27 cellular contexts compared by ENCODE assay signal in the genomic region with DNA sequence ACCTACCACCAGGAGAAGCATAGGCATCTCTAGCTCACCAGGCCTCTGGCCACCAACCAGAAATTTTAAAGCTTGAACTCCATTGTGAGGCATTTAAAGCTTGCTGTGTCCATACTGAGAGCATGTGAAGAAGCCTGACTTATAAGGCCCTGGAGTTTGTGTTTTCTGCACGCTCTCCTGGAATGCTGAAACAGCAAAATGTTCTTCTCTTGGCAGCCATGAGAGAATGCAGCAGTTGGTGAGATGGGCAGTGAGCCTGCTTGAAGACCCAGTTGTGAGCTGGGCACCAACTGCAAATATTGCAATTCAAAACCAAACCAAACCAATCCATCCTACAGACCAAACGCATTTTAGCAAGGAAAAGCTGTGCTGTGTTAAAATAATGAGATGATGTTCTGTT.
DNase-seq lines count a peak whose midpoint lies in the region; ATAC-seq, FAIRE-seq and TF ChIP-seq lines count a peak whose summit lies in the region.
"Had no signal": no experiment of that assay in that cellular context is flagged by ENCODE, and none has a peak within 500 bp of the region (broad histone marks: within the 10 kb centered on the region; RNA-seq: fewer than 3 reads in every experiment).

No MANE protein-coding gene starts in this region.

- CTCF ChIA-PET in A549 (lab: Yijun Ruan, JAX) (interaction anchor here (1.0 kb wide), 1 partner anchor 194 kb away, joined by 4 read pairs; no protein-coding TSS in a partner anchor), MCF 10A (lab: Yijun Ruan, JAX) (interaction anchor here (1.2 to 2.0 kb wide), 2 partner anchors 12 to 109 kb away, joined by 5 to 8 read pairs; no protein-coding TSS in a partner anchor)

- no peaks in the 10 kb centered on the region for H3K79me2 ChIP-seq in hepatocyte

- H3K27me3 Mint-ChIP-seq in neural crest cell (ENCODE audit: low read depth), result peaks cover 13% of the 10 kb centered on the region
- H3K27me3 Mint-ChIP-seq in MCF 10A (ENCODE audit: insufficient read depth, unreplicated experiment), result no peaks in the 10 kb centered on the region
- H3K27me3 Mint-ChIP-seq: CD4-positive, alpha-beta T cell had no signal

- TF ChIP-seq POLR2A in A549 (IDR thresholded peaks at IDR 0.05; ENCODE audit: low read length) (no peak), body of pancreas (IDR thresholded peaks at IDR 0.05) (no peak)

- TF ChIP-seq RAD21 in A549 (conservative IDR thresholded peaks at IDR 0.05 in 1 of 2, IDR thresholded peaks at IDR 0.05 in 1 of 2), result no peak

- POLR2A ChIA-PET in A549 (lab: Yijun Ruan, JAX) (no interaction called here), MCF 10A (lab: Yijun Ruan, JAX) (interaction anchor here (1.3 kb wide), 1 partner anchor 12 kb away, joined by 4 read pairs; no protein-coding TSS in a partner anchor)

- H3K4me3 ChIP-seq in A549 (no peak overlapping the region), hepatocyte (no peak overlapping the region), body of pancreas (no peak overlapping the region)
- H3K4me3 ChIP-seq: BLaER1, MG63, SJCRH30 had no signal

- no peak for ATAC-seq in A549
- no peak for ATAC-seq in GM19455 (IDR thresholded peaks at IDR 0.05; ENCODE audit: unreplicated experiment)
- no peak for ATAC-seq in body of pancreas
- ATAC-seq: PC-3, Right ventricle myocardium inferior, SK-N-SH treated with all-trans-retinoic acid at 6 μM for 48 hours had no signal

- FAIRE-seq in A549 (lab: Jason Lieb, UNC), result no peak
- FAIRE-seq: GM12892, GM19239 had no signal

- no peak for TF ChIP-seq EP300 in A549 (IDR thresholded peaks at IDR 0.05)

- H3K9me3 Mint-ChIP-seq in neural crest cell, result peaks cover 7% of the 10 kb centered on the region
- H3K9me3 Mint-ChIP-seq in MCF 10A (ENCODE audit: unreplicated experiment), result no peaks in the 10 kb centered on the region
- H3K9me3 Mint-ChIP-seq: CD4-positive, alpha-beta T cell had no signal

- no peak for DNase-seq in A549 (ENCODE audit: low read depth in 1 of 2, low spot score in 1 of 2)
- DNase-seq in RPMI8226, result peak; percentile 6
- DNase-seq in hepatocyte (ENCODE audit: low spot score), result no peak
- DNase-seq in neural crest cell (ENCODE audit: low read depth, low spot score), result no peak
- no peak for DNase-seq in germinal center (ENCODE audit: low spot score)
- DNase-seq in body of pancreas, result no peak
- no peak for DNase-seq in MCF 10A (ENCODE audit: unreplicated experiment)
- DNase-seq: CD4-positive, alpha-beta T cell; COR-L47; GF-D8; Kasumi-1; MG63; NCI-H1105 treated with DMSO at 0.1 percent for 48 hours; NCI-H146; NCI-H1930; NCI-H2107; NCI-H526; NCI-H82; NK-92 treated with Interleukin-12 subunit alpha and Interleukin-12 subunit beta, amount 100 ng/mL, for 24 hours; PC-3; SJCRH30 had no signal

- no peaks in the 10 kb centered on the region for H3K9me2 ChIP-seq in hepatocyte (replicated peaks; ENCODE audit: insufficient read depth)

- WGBS in A549 (ENCODE audit: missing lambda C conversion rate), result 88% methylated on average over 2 of the region's 2 CpGs
- 86% methylated on average over 2 of the region's 2 CpGs for WGBS in hepatocyte (ENCODE audit: low lambda C conversion rate, missing lambda C conversion rate)
- 92 to 96% methylated on average over 2 of the region's 2 CpGs for WGBS in body of pancreas, 2 donors

- H3K4me1 ChIP-seq in A549 (peaks cover 32% of the 10 kb centered on the region), hepatocyte (ENCODE audit: insufficient read depth) (peaks cover 10% of the 10 kb centered on the region), body of pancreas (peaks cover 18% of the 10 kb centered on the region)
- H3K4me1 ChIP-seq: SJCRH30 had no signal

- no peaks in the 10 kb centered on the region for H3K36me3 ChIP-seq in hepatocyte (replicated peaks; ENCODE audit: insufficient read depth, low read depth)
- H3K36me3 ChIP-seq in body of pancreas (replicated peaks in 1 of 2; ENCODE audit: insufficient read depth in 1 of 2, low read depth in 2 of 2), result no peaks in the 10 kb centered on the region
- H3K36me3 ChIP-seq: BLaER1, MG63, SJCRH30 had no signal

- no peaks in the 10 kb centered on the region for H4K20me1 ChIP-seq in hepatocyte (ENCODE audit: insufficient read depth, poor library complexity, severe bottlenecking)
- H4K20me1 ChIP-seq: BLaER1 had no signal

- TF ChIP-seq CTCF in A549 (IDR thresholded peaks at IDR 0.05) (no peak), hepatocyte (IDR thresholded peaks at IDR 0.05; ENCODE audit: poor library complexity) (no peak), neural crest cell (conservative IDR thresholded peaks at IDR 0.05) (no peak), body of pancreas (IDR thresholded peaks at IDR 0.05) (no peak), MCF 10A (IDR thresholded peaks at IDR 0.05; ENCODE audit: unreplicated experiment) (no peak)

- H3K27me3 ChIP-seq in hepatocyte, result no peaks in the 10 kb centered on the region
- H3K27me3 ChIP-seq in body of pancreas, result no peaks in the 10 kb centered on the region
- H3K27me3 ChIP-seq: BLaER1, MG63, SJCRH30 had no signal

- peak overlapping the region; percentile 30 for H3K27ac Mint-ChIP-seq in neural crest cell (ENCODE audit: unreplicated experiment)
- no peak overlapping the region for H3K27ac Mint-ChIP-seq in MCF 10A (ENCODE audit: low read depth, unreplicated experiment)
- H3K27ac Mint-ChIP-seq: CD4-positive, alpha-beta T cell had no signal

- no TSS peak for BruUV-seq in MCF 10A (replicated peaks; lab: Mats Ljungman, UMichigan)

- H3K9me3 ChIP-seq in A549, result no peaks in the 10 kb centered on the region; the same call in 2 of the 3 replicates
- H3K9me3 ChIP-seq in hepatocyte (ENCODE audit: low read depth), result no peaks in the 10 kb centered on the region
- no peaks in the 10 kb centered on the region for H3K9me3 ChIP-seq in body of pancreas
- H3K9me3 ChIP-seq: BLaER1, MG63, SJCRH30 had no signal

- no peak overlapping the region for H3K4me3 Mint-ChIP-seq in neural crest cell
- H3K4me3 Mint-ChIP-seq in MCF 10A (ENCODE audit: unreplicated experiment), result no peak overlapping the region
- H3K4me3 Mint-ChIP-seq: CD4-positive, alpha-beta T cell had no signal

- H3K36me3 Mint-ChIP-seq in neural crest cell (ENCODE audit: low read depth) (no peaks in the 10 kb centered on the region), MCF 10A (ENCODE audit: insufficient read depth, unreplicated experiment) (no peaks in the 10 kb centered on the region)

- no peak overlapping the region for H2AFZ ChIP-seq in hepatocyte

- intact Hi-C loops in body of pancreas (cut with DNase I), result no loop called here
- intact Hi-C loops in MCF 10A (cut with micrococcal nuclease), result no loop called here

- H3K27ac ChIP-seq in A549 (peak overlapping the region in 1 of 2 experiments; percentile 5; a peak in 2 of 6 replicates), hepatocyte (peak overlapping the region; percentile 78), body of pancreas (no peak overlapping the region)
- H3K27ac ChIP-seq: BLaER1, SJCRH30 had no signal

- H3K4me2 ChIP-seq in A549 (no peak overlapping the region), hepatocyte (no peak overlapping the region)
- H3K4me2 ChIP-seq: BLaER1 had no signal

- peaks cover 58% of the 10 kb centered on the region for H3K4me1 Mint-ChIP-seq in neural crest cell
- peaks cover 10% of the 10 kb centered on the region for H3K4me1 Mint-ChIP-seq in MCF 10A (ENCODE audit: insufficient read depth, unreplicated experiment)

TF ChIP-seq in A549, 52 proteins besides CTCF, POLR2A, EP300 and RAD21:
- no peak for TF ChIP-seq HOXA7 (CRISPR knock-in tag; IDR thresholded peaks at IDR 0.05)
- peak; percentile 78 for TF ChIP-seq MAFK (IDR thresholded peaks at IDR 0.05; ENCODE audit: partially characterized antibody)
